In genomic region chr21:36762636-36763035, GRCh38 we compare ENCODE assay signal across 1 cellular context.
TF ChIP-seq lines count a peak whose summit lies in the region.

No MANE protein-coding gene starts in this region.

TF ChIP-seq in K562, 482 proteins besides CTCF, POLR2A, EP300 and RAD21 (continued from another document):
- no peak for TF ChIP-seq THAP12 (CRISPR knock-in tag; IDR thresholded peaks at IDR 0.05)
- TF ChIP-seq GTF3C2 (IDR thresholded peaks at IDR 0.05; ENCODE audit: borderline replicate concordance, extremely low read depth, insufficient read length) = no peak
- TF ChIP-seq TAF15 (IDR thresholded peaks at IDR 0.05; ENCODE audit: low read depth, low read length) = no peak
- no peak for TF ChIP-seq GTF2B (IDR thresholded peaks at IDR 0.05; ENCODE audit: extremely low read depth, insufficient read length)
- TF ChIP-seq SREBF2 (CRISPR knock-in tag; IDR thresholded peaks at IDR 0.05) = no peak
- no peak for TF ChIP-seq NONO (IDR thresholded peaks at IDR 0.05; ENCODE audit: low read depth in 2 of 2, low read length in 1 of 2)
- TF ChIP-seq ZNF408 (CRISPR knock-in tag; IDR thresholded peaks at IDR 0.05; ENCODE audit: low read depth) = no peak
TF ChIP-seq in K562: peak in this region for 0.
